ENCODE assay signal across 15 cellular contexts in genomic region chr1:168512864-168513595, GRCh38.
DNase-seq lines count a peak whose midpoint lies in the region; ATAC-seq lines count a peak whose summit lies in the region.
"Had no signal": no experiment of that assay in that cellular context is flagged by ENCODE, and none has a peak within 500 bp of the region (broad histone marks: within the 10 kb centered on the region; RNA-seq: fewer than 3 reads in every experiment).

No MANE protein-coding gene starts in this region.

- peak overlapping the region; percentile 37 for H3K4me3 Mint-ChIP-seq in activated T-cell treated with anti-CD3 and anti-CD28 coated beads, Interleukin-2, amount 50 U/mL, for 24 hours
- peak overlapping the region; percentile 63 for H3K4me3 Mint-ChIP-seq in T-helper 2 cell treated with Interferon-gamma antibody and Interleukin-4, amounts not matched to agents 5 μg/mL and 100 μg/mL, for 36 hours
- H3K4me3 Mint-ChIP-seq in central memory CD8-positive, alpha-beta T cell, result peak overlapping the region; percentile 54
- H3K4me3 Mint-ChIP-seq in stimulated activated naive B cell treated with anti-CD40 and anti-IgM and Interleukin-4, amounts not matched to agents 10 μg/mL and 1 μg/mL and 100 μg/mL, for 72 hours, result no peak overlapping the region

- peak; percentile 82 for ATAC-seq in central memory CD8-positive, alpha-beta T cell (replicated peaks; ENCODE audit: extremely low read depth, poor library complexity, severe bottlenecking)
- ATAC-seq in stimulated activated naive B cell treated with anti-CD40 and anti-IgM and Interleukin-4, amounts not matched to agents 10 μg/mL and 1 μg/mL and 100 μg/mL, for 72 hours (replicated peaks), result no peak
- no peak for ATAC-seq in GM19023 (IDR thresholded peaks at IDR 0.05; ENCODE audit: unreplicated experiment)

- H3K36me3 Mint-ChIP-seq in activated T-cell treated with anti-CD3 and anti-CD28 coated beads, Interleukin-2, amount 50 U/mL, for 24 hours (ENCODE audit: low read depth), result no peaks in the 10 kb centered on the region
- no peaks in the 10 kb centered on the region for H3K36me3 Mint-ChIP-seq in T-helper 2 cell treated with Interferon-gamma antibody and Interleukin-4, amounts not matched to agents 5 μg/mL and 100 μg/mL, for 36 hours (ENCODE audit: low read depth)
- peaks cover 13% of the 10 kb centered on the region for H3K36me3 Mint-ChIP-seq in central memory CD8-positive, alpha-beta T cell (ENCODE audit: insufficient read depth)
- H3K36me3 Mint-ChIP-seq in stimulated activated naive B cell treated with anti-CD40 and anti-IgM and Interleukin-4, amounts not matched to agents 10 μg/mL and 1 μg/mL and 100 μg/mL, for 72 hours, result no peaks in the 10 kb centered on the region

- H3K9me3 Mint-ChIP-seq in activated T-cell treated with anti-CD3 and anti-CD28 coated beads, Interleukin-2, amount 50 U/mL, for 24 hours, result no peaks in the 10 kb centered on the region
- H3K9me3 Mint-ChIP-seq in T-helper 2 cell treated with Interferon-gamma antibody and Interleukin-4, amounts not matched to agents 5 μg/mL and 100 μg/mL, for 36 hours, result no peaks in the 10 kb centered on the region
- H3K9me3 Mint-ChIP-seq in central memory CD8-positive, alpha-beta T cell, result no peaks in the 10 kb centered on the region
- no peaks in the 10 kb centered on the region for H3K9me3 Mint-ChIP-seq in stimulated activated naive B cell treated with anti-CD40 and anti-IgM and Interleukin-4, amounts not matched to agents 10 μg/mL and 1 μg/mL and 100 μg/mL, for 72 hours

- no peaks in the 10 kb centered on the region for H3K27me3 Mint-ChIP-seq in activated T-cell treated with anti-CD3 and anti-CD28 coated beads, Interleukin-2, amount 50 U/mL, for 24 hours
- no peaks in the 10 kb centered on the region for H3K27me3 Mint-ChIP-seq in T-helper 2 cell treated with Interferon-gamma antibody and Interleukin-4, amounts not matched to agents 5 μg/mL and 100 μg/mL, for 36 hours (ENCODE audit: low read depth)
- H3K27me3 Mint-ChIP-seq in central memory CD8-positive, alpha-beta T cell, result no peaks in the 10 kb centered on the region
- H3K27me3 Mint-ChIP-seq in stimulated activated naive B cell treated with anti-CD40 and anti-IgM and Interleukin-4, amounts not matched to agents 10 μg/mL and 1 μg/mL and 100 μg/mL, for 72 hours, result peaks cover 4 to 6% of the 10 kb centered on the region in 2 donors

- DNase-seq in activated T-cell treated with anti-CD3 and anti-CD28 coated beads, Interleukin-2, amount 50 U/mL, for 24 hours, result no peak
- no peak for DNase-seq in activated T-cell treated with anti-CD3 and anti-CD28 coated beads, Interleukin-2, amount 50 U/mL, for 1 hour
- no peak for DNase-seq in T-helper 2 cell treated with Interferon-gamma antibody and Interleukin-4, amounts not matched to agents 5 μg/mL and 100 μg/mL, for 36 hours (ENCODE audit: low spot score)
- DNase-seq in central memory CD8-positive, alpha-beta T cell (ENCODE audit: low spot score in 2 of 2), result peak in 1 of 2 donors; percentile 43
- DNase-seq in stimulated activated CD8-positive, alpha-beta memory T cell treated with anti-CD3 and anti-CD28 coated beads, Interleukin-4, amount 100 ng/mL, for 48 hours, result peak; percentile 39
- no peak for DNase-seq in stimulated activated naive B cell treated with anti-CD40 and anti-IgM and Interleukin-4, amounts not matched to agents 10 μg/mL and 1 μg/mL and 100 μg/mL, for 72 hours
- no peak for DNase-seq in NCI-H524 (lab: John Stamatoyannopoulos, UW)
- DNase-seq: DMS153, H7, Kasumi-1, midbrain, NCI-H1930, NCI-H82, SHP77 treated with DMSO at 0.1 percent for 48 hours had no signal

- peak overlapping the region; percentile 86 for H3K27ac Mint-ChIP-seq in activated T-cell treated with anti-CD3 and anti-CD28 coated beads, Interleukin-2, amount 50 U/mL, for 24 hours
- H3K27ac Mint-ChIP-seq in T-helper 2 cell treated with Interferon-gamma antibody and Interleukin-4, amounts not matched to agents 5 μg/mL and 100 μg/mL, for 36 hours, result peak overlapping the region; percentile 90
- peak overlapping the region; percentile 82 for H3K27ac Mint-ChIP-seq in central memory CD8-positive, alpha-beta T cell (ENCODE audit: low read depth)
- H3K27ac Mint-ChIP-seq in stimulated activated naive B cell treated with anti-CD40 and anti-IgM and Interleukin-4, amounts not matched to agents 10 μg/mL and 1 μg/mL and 100 μg/mL, for 72 hours, result no peak overlapping the region

- H3K4me1 Mint-ChIP-seq in activated T-cell treated with anti-CD3 and anti-CD28 coated beads, Interleukin-2, amount 50 U/mL, for 24 hours (ENCODE audit: low read depth), result peaks cover 72% of the 10 kb centered on the region
- H3K4me1 Mint-ChIP-seq in T-helper 2 cell treated with Interferon-gamma antibody and Interleukin-4, amounts not matched to agents 5 μg/mL and 100 μg/mL, for 36 hours (ENCODE audit: low read depth), result peaks cover 74% of the 10 kb centered on the region
- peaks cover 66% of the 10 kb centered on the region for H3K4me1 Mint-ChIP-seq in central memory CD8-positive, alpha-beta T cell
- peaks cover 8 to 10% of the 10 kb centered on the region in 2 donors for H3K4me1 Mint-ChIP-seq in stimulated activated naive B cell treated with anti-CD40 and anti-IgM and Interleukin-4, amounts not matched to agents 10 μg/mL and 1 μg/mL and 100 μg/mL, for 72 hours

Comparison
In these comparisons a context has a peak if more than half of its experiments do, and no peak if none do; other contexts are left out.
1. H3K4me3 Mint-ChIP-seq: peak in activated T-cell treated with anti-CD3 and anti-CD28 coated beads, Interleukin-2, amount 50 U/mL, for 24 hours (single experiment), T-helper 2 cell treated with Interferon-gamma antibody and Interleukin-4, amounts not matched to agents 5 μg/mL and 100 μg/mL, for 36 hours (single experiment) and central memory CD8-positive, alpha-beta T cell (single experiment); none in stimulated activated naive B cell treated with anti-CD40 and anti-IgM and Interleukin-4, amounts not matched to agents 10 μg/mL and 1 μg/mL and 100 μg/mL, for 72 hours (0 of 2).